18 cellular contexts compared by ENCODE assay signal in the genomic region with DNA sequence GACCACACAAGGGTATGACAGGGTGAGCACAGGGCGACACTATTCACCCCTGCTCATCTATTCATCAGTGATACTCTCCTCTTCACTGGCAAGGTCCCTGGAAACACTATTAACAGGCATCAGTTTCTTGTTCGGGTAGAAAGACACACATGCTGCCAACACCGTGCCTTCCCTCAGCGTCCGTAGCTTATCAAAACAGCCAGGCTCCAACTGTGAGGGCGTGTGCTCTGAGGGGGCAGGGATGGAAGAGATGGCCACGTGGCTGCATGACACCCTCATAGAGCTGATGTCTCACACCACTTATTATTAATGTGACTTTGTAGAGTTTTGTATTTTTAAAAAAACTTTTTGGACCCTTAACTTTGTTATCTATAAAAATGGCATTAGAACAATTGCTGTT.
"Had no signal": no experiment of that assay in that cellular context is flagged by ENCODE, and none has a peak within 500 bp of the region (broad histone marks: within the 10 kb centered on the region; RNA-seq: fewer than 3 reads in every experiment).

No MANE protein-coding gene starts in this region.

- H3K4me1 ChIP-seq: gastroesophageal sphincter, heart right ventricle, suprapubic skin, upper lobe of right lung had no signal

- ATAC-seq: gastroesophageal sphincter, left colon, natural killer cell, SK-N-SH treated with all-trans-retinoic acid at 6 μM for 48 hours, upper lobe of right lung, WTC11 had no signal

- H3K27me3 ChIP-seq: gastroesophageal sphincter, heart right ventricle, neutrophil, suprapubic skin, upper lobe of right lung had no signal

- H3K4me3 ChIP-seq: gastroesophageal sphincter, heart right ventricle, suprapubic skin, upper lobe of right lung had no signal

- DNase-seq: activated CD4-positive, alpha-beta memory T cell treated with anti-CD3 and anti-CD28 coated beads, Interleukin-2, amount 10 ng/mL, durations not matched to agents 7 days and 5 days; activated CD4-positive, alpha-beta T cell treated with anti-CD3 and anti-CD28 coated beads for 4 hours; activated effector memory CD4-positive, alpha-beta T cell treated with Interleukin-2 at 50 U/mL for 16 hours; activated T-cell treated with anti-CD3 and anti-CD28 coated beads, Interleukin-2, amount 50 U/mL, for 24 hours; effector memory CD4-positive, alpha-beta T cell; heart right ventricle; left colon; natural killer cell; posterior cingulate gyrus; small intestine; stimulated activated CD4-positive, alpha-beta T cell treated with anti-CD3 and anti-CD28 coated beads, Interleukin-4, amount 100 ng/mL, for 24 hours; T-helper 1 cell; upper lobe of right lung had no signal

- H3K36me3 ChIP-seq: gastroesophageal sphincter, heart right ventricle, neutrophil, suprapubic skin, upper lobe of right lung had no signal

- H3K27ac ChIP-seq: gastroesophageal sphincter, heart right ventricle, neutrophil, suprapubic skin, upper lobe of right lung had no signal

- H3K9me3 ChIP-seq: gastroesophageal sphincter, heart right ventricle, neutrophil, suprapubic skin, upper lobe of right lung had no signal
